ENCODE assay signal across 17 cellular contexts in genomic region chr2:3102081-3102914, GRCh38.
A peak's percentile ranks its signal among the peaks of the same experiment; 100 is the strongest.
DNase-seq lines count a peak whose midpoint lies in the region; ATAC-seq and TF ChIP-seq lines count a peak whose summit lies in the region.
"Had no signal": no experiment of that assay in that cellular context is flagged by ENCODE, and none has a peak within 500 bp of the region (broad histone marks: within the 10 kb centered on the region; RNA-seq: fewer than 3 reads in every experiment).

No MANE protein-coding gene starts in this region.

- peaks cover 20% of the 10 kb centered on the region for H3K9me3 Mint-ChIP-seq in glutamatergic neuron (ENCODE audit: unreplicated experiment)
- H3K9me3 Mint-ChIP-seq in activated CD4-positive, alpha-beta memory T cell treated with anti-CD3 and anti-CD28 coated beads for 36 hours: no peaks in the 10 kb centered on the region
- no peaks in the 10 kb centered on the region for H3K9me3 Mint-ChIP-seq in effector memory CD8-positive, alpha-beta T cell

- H3K27me3 Mint-ChIP-seq in glutamatergic neuron (ENCODE audit: unreplicated experiment): peaks cover 23% of the 10 kb centered on the region
- peaks cover 8% of the 10 kb centered on the region for H3K27me3 Mint-ChIP-seq in activated CD4-positive, alpha-beta memory T cell treated with anti-CD3 and anti-CD28 coated beads for 36 hours
- peaks cover 31 to 60% of the 10 kb centered on the region in 2 donors for H3K27me3 Mint-ChIP-seq in effector memory CD8-positive, alpha-beta T cell

- 0 out of 20 replicates have a peak overlapping the region, but pooled peaks of 2 of the 10 experiments have one; percentile 1 to 13 for H3K4me3 ChIP-seq in BLaER1 treated with 17β-estradiol and CSF1 and Interleukin-3, amounts not matched to agents 10 nM and 100 nM
- H3K4me3 ChIP-seq in neuronal stem cell (ENCODE audit: low read length in 2 of 2): no peak overlapping the region

- H3K4me3 Mint-ChIP-seq in glutamatergic neuron (ENCODE audit: unreplicated experiment): peak overlapping the region; percentile 77
- no peak overlapping the region for H3K4me3 Mint-ChIP-seq in activated CD4-positive, alpha-beta memory T cell treated with anti-CD3 and anti-CD28 coated beads for 36 hours
- H3K4me3 Mint-ChIP-seq in effector memory CD8-positive, alpha-beta T cell: no peak overlapping the region

- ATAC-seq in effector memory CD8-positive, alpha-beta T cell (replicated peaks): no peak
- ATAC-seq: HCT116 had no signal

- peak overlapping the region; percentile 73 for H4K91ac ChIP-seq in neuronal stem cell (ENCODE audit: low read depth, low read length, poor library complexity)

- WGBS in neuronal stem cell (ENCODE audit: extremely low coverage in 2 of 2, insufficient read length in 2 of 2, insufficient replicate concordance in 1 of 2), 2 donors: no CpG with 5 or more reads among the region's 30 CpGs

- peak overlapping the region; percentile 75 for H3K14ac ChIP-seq in neuronal stem cell (ENCODE audit: low read length)

- no peak overlapping the region for H2BK120ac ChIP-seq in neuronal stem cell (ENCODE audit: low read depth, low read length)

- intact Hi-C loops in activated CD4-positive, alpha-beta memory T cell treated with anti-CD3 and anti-CD28 coated beads for 36 hours (cut with micrococcal nuclease): no loop called here

- H3K4me2 ChIP-seq in BLaER1 treated with 17β-estradiol and CSF1 and Interleukin-3, amounts not matched to agents 10 nM and 100 nM: peak overlapping the region; percentile 59 to 95 (median 89)
- H3K4me2 ChIP-seq in neuronal stem cell (ENCODE audit: insufficient read depth, low read length, poor library complexity, severe bottlenecking): no peak overlapping the region

- H3K4ac ChIP-seq in neuronal stem cell (ENCODE audit: low read length): no peak overlapping the region

- peak overlapping the region; percentile 83 for H3K18ac ChIP-seq in neuronal stem cell (ENCODE audit: low read length)

- no peak overlapping the region for H2AFZ ChIP-seq in neuronal stem cell (ENCODE audit: low read length)

- H4K20me1 ChIP-seq in BLaER1 treated with 17β-estradiol and CSF1 and Interleukin-3, amounts not matched to agents 10 nM and 100 nM: peaks cover 0 to 55% (median 14%) of the 10 kb centered on the region in 11 experiments; a peak in 15 of 22 replicates

- TF ChIP-seq CTCF in glutamatergic neuron (IDR thresholded peaks at IDR 0.05; ENCODE audit: partially characterized antibody, unreplicated experiment): no peak

- H3K79me1 ChIP-seq in neuronal stem cell (ENCODE audit: low read depth, low read length): no peaks in the 10 kb centered on the region

- H3K9me3 ChIP-seq in BLaER1 treated with 17β-estradiol and CSF1 and Interleukin-3, amounts not matched to agents 10 nM and 100 nM (replicated peaks in 1 of 11): no peaks in the 10 kb centered on the region
- no peaks in the 10 kb centered on the region for H3K9me3 ChIP-seq in neuronal stem cell (replicated peaks in 1 of 2; ENCODE audit: control insufficient read depth in 2 of 2, insufficient read depth in 1 of 2, low read depth in 1 of 2, low read length in 2 of 2)

- peaks cover 59% of the 10 kb centered on the region for H3K4me1 Mint-ChIP-seq in glutamatergic neuron (ENCODE audit: low read depth, unreplicated experiment)
- no peaks in the 10 kb centered on the region for H3K4me1 Mint-ChIP-seq in activated CD4-positive, alpha-beta memory T cell treated with anti-CD3 and anti-CD28 coated beads for 36 hours (ENCODE audit: low read depth)
- peaks cover 0 to 4% of the 10 kb centered on the region in 2 donors for H3K4me1 Mint-ChIP-seq in effector memory CD8-positive, alpha-beta T cell (ENCODE audit: low read depth in 2 of 2)

- H3K36me3 Mint-ChIP-seq in glutamatergic neuron (ENCODE audit: unreplicated experiment): peaks cover 9% of the 10 kb centered on the region
- H3K36me3 Mint-ChIP-seq in activated CD4-positive, alpha-beta memory T cell treated with anti-CD3 and anti-CD28 coated beads for 36 hours: no peaks in the 10 kb centered on the region
- no peaks in the 10 kb centered on the region for H3K36me3 Mint-ChIP-seq in effector memory CD8-positive, alpha-beta T cell (ENCODE audit: insufficient read depth)

- peak overlapping the region; percentile 82 for H2BK12ac ChIP-seq in neuronal stem cell (ENCODE audit: low read length)

- H4K8ac ChIP-seq in neuronal stem cell (ENCODE audit: low read depth, low read length): peak overlapping the region; percentile 70

- H3K27ac ChIP-seq in BLaER1 treated with 17β-estradiol and CSF1 and Interleukin-3, amounts not matched to agents 10 nM and 100 nM: peak overlapping the region in 4 of 11 experiments; percentile 34 to 74 (median 47); a peak in 6 of 22 replicates
- H3K27ac ChIP-seq in neuronal stem cell (replicated peaks; ENCODE audit: low read length): no peak overlapping the region

- DNase-seq in GM03348 (ENCODE audit: low spot score) (peak; percentile 8), glutamatergic neuron (no peak), neuronal stem cell (ENCODE audit: low spot score) (no peak), SHP77 treated with DMSO at 0.1 percent for 48 hours (lab: John Stamatoyannopoulos, UW) (no peak), NOMO-1 treated with dmso at 0.1 percent for 144 hours (lab: John Stamatoyannopoulos, UW; ENCODE audit: unreplicated experiment) (no peak)
- DNase-seq in activated CD4-positive, alpha-beta memory T cell treated with anti-CD3 and anti-CD28 coated beads for 36 hours: no peak
- no peak for DNase-seq in effector memory CD8-positive, alpha-beta T cell
- DNase-seq: DMS 273 treated with DMSO at 0.1 percent for 48 hours, EL, Karpas-422, MM.1S, NCI-H1105, NCI-H1930, NCI-H510A, SIG-M5 had no signal

- no peaks in the 10 kb centered on the region for H3K36me3 ChIP-seq in BLaER1 treated with 17β-estradiol and CSF1 and Interleukin-3, amounts not matched to agents 10 nM and 100 nM
- no peaks in the 10 kb centered on the region for H3K36me3 ChIP-seq in neuronal stem cell (replicated peaks in 1 of 2; ENCODE audit: control insufficient read depth in 2 of 2, insufficient read depth in 2 of 2, low read length in 2 of 2)

- H2AK5ac ChIP-seq in neuronal stem cell (ENCODE audit: low read depth, low read length): peak overlapping the region; percentile 93

- POLR2A ChIA-PET in activated CD4-positive, alpha-beta memory T cell treated with anti-CD3 and anti-CD28 coated beads for 36 hours (lab: Charles Lee): no interaction called here

- peak overlapping the region; percentile 79 for H2BK15ac ChIP-seq in neuronal stem cell (ENCODE audit: low read length)

- H3K27ac Mint-ChIP-seq in glutamatergic neuron (ENCODE audit: unreplicated experiment): peak overlapping the region; percentile 95
- no peak overlapping the region for H3K27ac Mint-ChIP-seq in activated CD4-positive, alpha-beta memory T cell treated with anti-CD3 and anti-CD28 coated beads for 36 hours
- no peak overlapping the region for H3K27ac Mint-ChIP-seq in effector memory CD8-positive, alpha-beta T cell

- CTCF ChIA-PET in activated CD4-positive, alpha-beta memory T cell treated with anti-CD3 and anti-CD28 coated beads for 36 hours (lab: Charles Lee): no interaction called here

- no peak overlapping the region for H3K23ac ChIP-seq in neuronal stem cell (ENCODE audit: low read depth, low read length, poor library complexity)

- H3K4me1 ChIP-seq in BLaER1 treated with 17β-estradiol and CSF1 and Interleukin-3, amounts not matched to agents 10 nM and 100 nM: peaks cover 51 to 66% (median 61%) of the 10 kb centered on the region in 10 experiments
- peaks cover 0 to 13% of the 10 kb centered on the region in 2 donors for H3K4me1 ChIP-seq in neuronal stem cell (ENCODE audit: control insufficient read depth in 2 of 2, insufficient read depth in 1 of 2, low read depth in 1 of 2, low read length in 2 of 2)

- H3K27me3 ChIP-seq in BLaER1 treated with 17β-estradiol and CSF1 and Interleukin-3, amounts not matched to agents 10 nM and 100 nM: peaks cover 58 to 80% (median 71%) of the 10 kb centered on the region in 11 experiments
- H3K27me3 ChIP-seq in neuronal stem cell (ENCODE audit: control insufficient read depth in 3 of 3, insufficient read depth in 3 of 3, low read depth in 1 of 3, low read length in 3 of 3): no peaks in the 10 kb centered on the region

- H2BK5ac ChIP-seq in neuronal stem cell (ENCODE audit: low read length): no peak overlapping the region

- H3K9ac ChIP-seq in BLaER1 treated with 17β-estradiol and CSF1 and Interleukin-3, amounts not matched to agents 10 nM and 100 nM: peak overlapping the region in 4 of 11 experiments; percentile 1 to 58 (median 44); a peak in 5 of 22 replicates
- H3K9ac ChIP-seq in neuronal stem cell (ENCODE audit: low read depth, low read length, poor library complexity): no peak overlapping the region
